In genomic region chr1:155017946-155018316, GRCh38 we compare ENCODE assay signal across 10 cellular contexts. TPM values are rescaled to one million over a fixed set of nuclear protein-coding genes. Genes with fewer than 3 reads are reported as not detected.
DNase-seq lines count a peak whose midpoint lies in the region; ATAC-seq, FAIRE-seq and TF ChIP-seq lines count a peak whose summit lies in the region.
"Had no signal": no experiment of that assay in that cellular context is flagged by ENCODE, and none has a peak within 500 bp of the region (broad histone marks: within the 10 kb centered on the region; RNA-seq: fewer than 3 reads in every experiment).

No MANE protein-coding gene starts in this region.

- no peak for FAIRE-seq in HepG2 (lab: Jason Lieb, UNC)
- FAIRE-seq: islet of Langerhans had no signal

- no peaks in the 10 kb centered on the region for H3K79me2 ChIP-seq in HepG2 (ENCODE audit: insufficient read depth, low read length)

- H2AFZ ChIP-seq in HepG2 (ENCODE audit: low read length) = no peak overlapping the region

- H3K36me3 ChIP-seq in HepG2 (replicated peaks in 1 of 2; ENCODE audit: control insufficient read depth in 1 of 2, insufficient read depth in 2 of 2, low read length in 2 of 2) (peaks cover 6 to 21% of the 10 kb centered on the region in 2 experiments; a peak in 4 of 5 replicates), urinary bladder (ENCODE audit: insufficient read depth) (no peaks in the 10 kb centered on the region)

- H3K9me3 ChIP-seq in HepG2 (ENCODE audit: low read length) = no peaks in the 10 kb centered on the region

- peaks cover 5% of the 10 kb centered on the region; the same call in 1 of the 2 replicates for H4K20me1 ChIP-seq in HepG2 (ENCODE audit: insufficient read depth, low read length)

- H3K9ac ChIP-seq in HepG2 (ENCODE audit: insufficient read depth, low read depth, low read length) = peak overlapping the region; percentile 32; the same call in 1 of the 2 replicates

- H3K4me3 Mint-ChIP-seq in activated naive CD4-positive, alpha-beta T cell treated with anti-CD3 and anti-CD28 coated beads, Interleukin-2, amount 10 ng/mL, durations not matched to agents 7 days and 5 days = peak overlapping the region; percentile 26
- H3K4me3 Mint-ChIP-seq in activated naive CD8-positive, alpha-beta T cell treated with anti-CD3 and anti-CD28 coated beads for 36 hours = peak overlapping the region; percentile 57

- H3K4me2 ChIP-seq in HepG2 (ENCODE audit: low read depth, low read length) = peak overlapping the region; percentile 79

- CTCF ChIA-PET in activated naive CD4-positive, alpha-beta T cell treated with anti-CD3 and anti-CD28 coated beads, Interleukin-2, amount 10 ng/mL, durations not matched to agents 7 days and 5 days (lab: Charles Lee) = interaction anchor here (0.5 to 6.7 kb wide), 26 partner anchors 8 to 538 kb away, joined by 3 to 48 read pairs (median 6); partner anchors contain the start of genes ADAM15, DCST1, DCST2 and EFNA4
- CTCF ChIA-PET in HepG2 (lab: Yijun Ruan, JAX; ENCODE audit: low intra/inter-chr PET ratio, low total read pairs) = interaction anchor here (1.0 to 2.8 kb wide), 13 partner anchors 14 to 111 kb away, joined by 3 to 54 read pairs (median 9); partner anchors contain the start of genes CKS1B, LENEP, PBXIP1 and PYGO2

- DNase-seq in activated naive CD4-positive, alpha-beta T cell treated with anti-CD3 and anti-CD28 coated beads, Interleukin-2, amount 10 ng/mL, durations not matched to agents 7 days and 5 days = no peak
- no peak for DNase-seq in activated naive CD4-positive, alpha-beta T cell treated with Interleukin-2 at 50 U/mL for 16 hours
- DNase-seq in activated naive CD8-positive, alpha-beta T cell treated with anti-CD3 and anti-CD28 coated beads for 36 hours = no peak
- DNase-seq in HepG2 (ENCODE audit: low spot score) (no peak), OCI-M1 (lab: John Stamatoyannopoulos, UW) (no peak)
- DNase-seq in stimulated activated CD4-positive, alpha-beta T cell treated with anti-CD3 and anti-CD28 coated beads, Interleukin-4, amount 100 ng/mL, for 1 hour = no peak

- H3K27ac ChIP-seq in HepG2 (ENCODE audit: extremely low read length, insufficient read depth, low read length) (peak overlapping the region; percentile 74), urinary bladder (ENCODE audit: low read depth) (peak overlapping the region; percentile 80)

- POLR2A ChIA-PET in HepG2 (lab: Yijun Ruan, JAX) = interaction anchor here (1.1 to 8.2 kb wide), 11 partner anchors 12 to 62 kb away, joined by 3 to 90 read pairs (median 9); partner anchors contain the start of genes ADAM15, FLAD1, PBXIP1 and PYGO2

- H3K4me1 Mint-ChIP-seq in activated naive CD4-positive, alpha-beta T cell treated with anti-CD3 and anti-CD28 coated beads, Interleukin-2, amount 10 ng/mL, durations not matched to agents 7 days and 5 days = peaks cover 65% of the 10 kb centered on the region
- H3K4me1 Mint-ChIP-seq in activated naive CD8-positive, alpha-beta T cell treated with anti-CD3 and anti-CD28 coated beads for 36 hours = peaks cover 30% of the 10 kb centered on the region

- 83% methylated on average over 6 of the region's 6 CpGs for WGBS in HepG2 (ENCODE audit: low lambda C conversion rate)
- 55% methylated on average over 6 of the region's 6 CpGs for WGBS in urinary bladder

- peaks cover 55% of the 10 kb centered on the region for H3K36me3 Mint-ChIP-seq in activated naive CD4-positive, alpha-beta T cell treated with anti-CD3 and anti-CD28 coated beads, Interleukin-2, amount 10 ng/mL, durations not matched to agents 7 days and 5 days
- peaks cover 4% of the 10 kb centered on the region for H3K36me3 Mint-ChIP-seq in activated naive CD8-positive, alpha-beta T cell treated with anti-CD3 and anti-CD28 coated beads for 36 hours

- TF ChIP-seq CTCF in HepG2 (CRISPR knock-in tag; IDR thresholded peaks at IDR 0.05) = no peak

- H3K9me3 Mint-ChIP-seq in activated naive CD4-positive, alpha-beta T cell treated with anti-CD3 and anti-CD28 coated beads, Interleukin-2, amount 10 ng/mL, durations not matched to agents 7 days and 5 days = no peaks in the 10 kb centered on the region
- no peaks in the 10 kb centered on the region for H3K9me3 Mint-ChIP-seq in activated naive CD8-positive, alpha-beta T cell treated with anti-CD3 and anti-CD28 coated beads for 36 hours

- H3K27ac Mint-ChIP-seq in activated naive CD4-positive, alpha-beta T cell treated with anti-CD3 and anti-CD28 coated beads, Interleukin-2, amount 10 ng/mL, durations not matched to agents 7 days and 5 days = no peak overlapping the region
- H3K27ac Mint-ChIP-seq in activated naive CD8-positive, alpha-beta T cell treated with anti-CD3 and anti-CD28 coated beads for 36 hours = no peak overlapping the region

- H3K27me3 ChIP-seq in HepG2 (ENCODE audit: control insufficient read depth in 1 of 2, insufficient read depth in 2 of 2, low read length in 2 of 2) = no peaks in the 10 kb centered on the region

- TF ChIP-seq POLR2A in HepG2 (IDR thresholded peaks at IDR 0.05; ENCODE audit: insufficient read depth in 1 of 2, low read depth in 2 of 2, low read length in 2 of 2) = no peak

- BruUV-seq in HepG2 (replicated peaks; lab: Mats Ljungman, UMichigan) = no TSS peak

- no peak for ATAC-seq in HepG2
- no peak for ATAC-seq in GM21526 (IDR thresholded peaks at IDR 0.05; ENCODE audit: low FRiP score, unreplicated experiment)

- H3K4me1 ChIP-seq in HepG2 (ENCODE audit: insufficient read depth, low read length) (peaks cover 43% of the 10 kb centered on the region), urinary bladder (ENCODE audit: insufficient read depth) (peaks cover 2% of the 10 kb centered on the region)

- TF ChIP-seq EP300 in HepG2 (IDR thresholded peaks at IDR 0.05; ENCODE audit: low read depth in 2 of 2, low read length in 2 of 2) (no peak), HepG2 (CRISPR knock-in tag; IDR thresholded peaks at IDR 0.05; ENCODE audit: borderline replicate concordance) (no peak)

- H3K27me3 Mint-ChIP-seq in activated naive CD4-positive, alpha-beta T cell treated with anti-CD3 and anti-CD28 coated beads, Interleukin-2, amount 10 ng/mL, durations not matched to agents 7 days and 5 days = peaks cover under 1% of the 10 kb centered on the region
- H3K27me3 Mint-ChIP-seq in activated naive CD8-positive, alpha-beta T cell treated with anti-CD3 and anti-CD28 coated beads for 36 hours = peaks cover 6% of the 10 kb centered on the region

- in situ Hi-C loops in HepG2 (cut with HindIII; ENCODE audit: extremely low pct_ligation_motif_present, low pct_unique_long_range_greater_than_20kb) = no loop called here

- peak overlapping the region in 2 of 3 experiments; percentile 48 to 61; a peak in 4 of 6 replicates for H3K4me3 ChIP-seq in HepG2 (replicated peaks in 1 of 3; ENCODE audit: insufficient read depth in 1 of 3, low read depth in 2 of 3, low read length in 3 of 3)
- no peak overlapping the region for H3K4me3 ChIP-seq in urinary bladder (ENCODE audit: low read depth, low read length)

- no peak for TF ChIP-seq RAD21 in HepG2 (CRISPR knock-in tag; IDR thresholded peaks at IDR 0.05)

- intact Hi-C loops in HepG2 (cut with micrococcal nuclease; ENCODE audit: unreplicated experiment) = loop anchor here (1.0 kb wide), 3 partner anchors 17 to 112 kb away; partner anchors contain the start of gene SHC1

RNA-seq across cellular contexts. Expression of gene ZBTB7B, which starts 15.3 kb away (rescaled TPM):
- 10 to 100 TPM; 14.1 to 14.4 TPM for total RNA-seq in activated naive CD8-positive, alpha-beta T cell treated with anti-CD3 and anti-CD28 coated beads for 36 hours
- total RNA-seq in HepG2 (2016; rRNA removed; fragmentation: Illumina TruSeq; extraction: Trizol) = 10.1 and 15.5 TPM in 2 replicates
- 2.1 and 2.9 TPM in 2 replicates for total RNA-seq in HepG2 (2016; cell fraction: cytosol; rRNA removed; fragmentation: Illumina TruSeq; extraction: Trizol; ENCODE audit: low read depth)
- 9.4 and 15.2 TPM in 2 replicates for total RNA-seq in HepG2 (2016; cell fraction: insoluble cytoplasmic fraction; rRNA removed; fragmentation: Illumina TruSeq; extraction: Trizol)
- 7.3 and 8.2 TPM in 2 replicates for total RNA-seq in HepG2 (2016; cell fraction: membrane; rRNA removed; fragmentation: Illumina TruSeq; extraction: Trizol)
- 12.6 TPM in 2 replicates for total RNA-seq in HepG2 (2016; cell fraction: nucleus; rRNA removed; fragmentation: Illumina TruSeq; extraction: Trizol)
- 17.5 and 22.3 TPM in 2 replicates for polyA plus RNA-seq in HepG2 (2011; rRNA removed)
- 15.0 and 19.2 TPM in 2 replicates for polyA plus RNA-seq in HepG2 (2011; cell fraction: cytosol; rRNA removed)
- polyA plus RNA-seq in HepG2 (2011; cell fraction: nucleus; rRNA removed) = 45.5 and 50.7 TPM in 2 replicates
- polyA plus RNA-seq in HepG2 (2012) = 9.8 and 10.8 TPM in 2 replicates
- polyA plus RNA-seq in HepG2 (2016; cell fraction: cytosol; fragmentation: Illumina TruSeq; extraction: Trizol; ENCODE audit: low read depth) = 1.1 and 1.7 TPM in 2 replicates
- 10.5 and 12.2 TPM in 2 replicates for polyA plus RNA-seq in HepG2 (2016; cell fraction: insoluble cytoplasmic fraction; fragmentation: Illumina TruSeq; extraction: Trizol; ENCODE audit: low read depth)
- 4.4 and 5.4 TPM in 2 replicates for polyA plus RNA-seq in HepG2 (2016; cell fraction: membrane; fragmentation: Illumina TruSeq; extraction: Trizol; ENCODE audit: low read depth)
- 31.6 and 39.9 TPM in 2 replicates for polyA plus RNA-seq in HepG2 (2016; cell fraction: nucleus; fragmentation: Illumina TruSeq; extraction: Trizol; ENCODE audit: insufficient read depth, low read depth)
- 32.5 and 45.9 TPM in 2 replicates for polyA minus RNA-seq in HepG2 (2011; rRNA and poly(A)+ RNA removed; ENCODE audit: low replicate concordance)
- polyA minus RNA-seq in HepG2 (2011; cell fraction: cytosol; rRNA and poly(A)+ RNA removed) = 9.9 and 13.2 TPM in 2 replicates
- 10.3 and 13.3 TPM in 2 replicates for polyA minus RNA-seq in HepG2 (2011; cell fraction: nucleus; rRNA and poly(A)+ RNA removed)
- total RNA-seq in urinary bladder = 14.7 TPM
- polyA plus RNA-seq in urinary bladder = 52.0 TPM

RNA-seq across cellular contexts. Expression of gene DCST2, which starts 15.7 kb away (rescaled TPM):
- total RNA-seq in activated naive CD8-positive, alpha-beta T cell treated with anti-CD3 and anti-CD28 coated beads for 36 hours = under 1 TPM; 0.20 to 0.31 TPM
- not detected in 2 replicates for total RNA-seq in HepG2 (2016; rRNA removed; fragmentation: Illumina TruSeq; extraction: Trizol)
- total RNA-seq in HepG2 (2016; cell fraction: cytosol; rRNA removed; fragmentation: Illumina TruSeq; extraction: Trizol; ENCODE audit: low read depth) = not detected in 2 replicates
- total RNA-seq in HepG2 (2016; cell fraction: insoluble cytoplasmic fraction; rRNA removed; fragmentation: Illumina TruSeq; extraction: Trizol) = not detected in 2 replicates
- total RNA-seq in HepG2 (2016; cell fraction: membrane; rRNA removed; fragmentation: Illumina TruSeq; extraction: Trizol) = not detected in 2 replicates
- total RNA-seq in HepG2 (2016; cell fraction: nucleus; rRNA removed; fragmentation: Illumina TruSeq; extraction: Trizol) = not detected in 2 replicates
- polyA plus RNA-seq in HepG2 (2011; rRNA removed) = 0.74 and 0.80 TPM in 2 replicates
- polyA plus RNA-seq in HepG2 (2011; cell fraction: cytosol; rRNA removed) = 0.17 and 0.19 TPM in 2 replicates
- 7.8 and 11.4 TPM in 2 replicates for polyA plus RNA-seq in HepG2 (2011; cell fraction: nucleus; rRNA removed)
- 0.35 and 1.6 TPM in 2 replicates for polyA plus RNA-seq in HepG2 (2012)
- 0.29 TPM in 1 of 2 replicates, not detected in the other for polyA plus RNA-seq in HepG2 (2016; cell fraction: cytosol; fragmentation: Illumina TruSeq; extraction: Trizol; ENCODE audit: low read depth)
- polyA plus RNA-seq in HepG2 (2016; cell fraction: insoluble cytoplasmic fraction; fragmentation: Illumina TruSeq; extraction: Trizol; ENCODE audit: low read depth) = not detected in 2 replicates
- not detected in 2 replicates for polyA plus RNA-seq in HepG2 (2016; cell fraction: membrane; fragmentation: Illumina TruSeq; extraction: Trizol; ENCODE audit: low read depth)
- 0.29 TPM in 1 of 2 replicates, not detected in the other for polyA plus RNA-seq in HepG2 (2016; cell fraction: nucleus; fragmentation: Illumina TruSeq; extraction: Trizol; ENCODE audit: insufficient read depth, low read depth)
- 0.08 and 2.6 TPM in 2 replicates for polyA minus RNA-seq in HepG2 (2011; rRNA and poly(A)+ RNA removed; ENCODE audit: low replicate concordance)
- polyA minus RNA-seq in HepG2 (2011; cell fraction: cytosol; rRNA and poly(A)+ RNA removed) = not detected in 2 replicates
- polyA minus RNA-seq in HepG2 (2011; cell fraction: nucleus; rRNA and poly(A)+ RNA removed) = 0.37 TPM in 1 of 2 replicates, not detected in the other
- total RNA-seq in urinary bladder = 0.53 TPM
- polyA plus RNA-seq in urinary bladder = 1.2 TPM

RNA-seq across cellular contexts. Expression of gene DCST1, which starts 15.7 kb away (rescaled TPM):
- total RNA-seq in activated naive CD8-positive, alpha-beta T cell treated with anti-CD3 and anti-CD28 coated beads for 36 hours = not detected
- not detected in 2 replicates for total RNA-seq in HepG2 (2016; rRNA removed; fragmentation: Illumina TruSeq; extraction: Trizol)
- total RNA-seq in HepG2 (2016; cell fraction: cytosol; rRNA removed; fragmentation: Illumina TruSeq; extraction: Trizol; ENCODE audit: low read depth) = not detected in 2 replicates
- not detected in 2 replicates for total RNA-seq in HepG2 (2016; cell fraction: insoluble cytoplasmic fraction; rRNA removed; fragmentation: Illumina TruSeq; extraction: Trizol)
- total RNA-seq in HepG2 (2016; cell fraction: membrane; rRNA removed; fragmentation: Illumina TruSeq; extraction: Trizol) = not detected in 2 replicates
- not detected in 2 replicates for total RNA-seq in HepG2 (2016; cell fraction: nucleus; rRNA removed; fragmentation: Illumina TruSeq; extraction: Trizol)
- 0.04 TPM in 1 of 2 replicates, not detected in the other for polyA plus RNA-seq in HepG2 (2011; rRNA removed)
- polyA plus RNA-seq in HepG2 (2011; cell fraction: cytosol; rRNA removed) = not detected in 2 replicates
- polyA plus RNA-seq in HepG2 (2011; cell fraction: nucleus; rRNA removed) = 0.19 and 0.24 TPM in 2 replicates
- not detected in 2 replicates for polyA plus RNA-seq in HepG2 (2012)
- not detected in 2 replicates for polyA plus RNA-seq in HepG2 (2016; cell fraction: cytosol; fragmentation: Illumina TruSeq; extraction: Trizol; ENCODE audit: low read depth)
- not detected in 2 replicates for polyA plus RNA-seq in HepG2 (2016; cell fraction: insoluble cytoplasmic fraction; fragmentation: Illumina TruSeq; extraction: Trizol; ENCODE audit: low read depth)
- polyA plus RNA-seq in HepG2 (2016; cell fraction: membrane; fragmentation: Illumina TruSeq; extraction: Trizol; ENCODE audit: low read depth) = not detected in 2 replicates
- polyA plus RNA-seq in HepG2 (2016; cell fraction: nucleus; fragmentation: Illumina TruSeq; extraction: Trizol; ENCODE audit: insufficient read depth, low read depth) = not detected in 2 replicates
- not detected in 2 replicates for polyA minus RNA-seq in HepG2 (2011; rRNA and poly(A)+ RNA removed; ENCODE audit: low replicate concordance)
- polyA minus RNA-seq in HepG2 (2011; cell fraction: cytosol; rRNA and poly(A)+ RNA removed) = not detected in 2 replicates
- not detected in 2 replicates for polyA minus RNA-seq in HepG2 (2011; cell fraction: nucleus; rRNA and poly(A)+ RNA removed)
- not detected for total RNA-seq in urinary bladder
- not detected for polyA plus RNA-seq in urinary bladder
- total RNA-seq: NCI-H460 had no signal

RNA-seq across cellular contexts. Expression of gene LENEP, which starts 24.5 kb away (rescaled TPM):
- total RNA-seq in activated naive CD8-positive, alpha-beta T cell treated with anti-CD3 and anti-CD28 coated beads for 36 hours = under 1 TPM in 1 of 2 experiments, not detected in 1; 0.66 TPM
- total RNA-seq in HepG2 (2016; rRNA removed; fragmentation: Illumina TruSeq; extraction: Trizol) (0.29 TPM in 1 of 2 replicates, not detected in the other), urinary bladder (not detected)
- total RNA-seq in HepG2 (2016; cell fraction: cytosol; rRNA removed; fragmentation: Illumina TruSeq; extraction: Trizol; ENCODE audit: low read depth) = not detected in 2 replicates
- 0.32 TPM in 1 of 2 replicates, not detected in the other for total RNA-seq in HepG2 (2016; cell fraction: insoluble cytoplasmic fraction; rRNA removed; fragmentation: Illumina TruSeq; extraction: Trizol)
- total RNA-seq in HepG2 (2016; cell fraction: membrane; rRNA removed; fragmentation: Illumina TruSeq; extraction: Trizol) = not detected in 2 replicates
- total RNA-seq in HepG2 (2016; cell fraction: nucleus; rRNA removed; fragmentation: Illumina TruSeq; extraction: Trizol) = 1.1 and 1.3 TPM in 2 replicates
- polyA plus RNA-seq in HepG2 (2011; rRNA removed) (not detected in 2 replicates), urinary bladder (not detected)
- not detected in 2 replicates for polyA plus RNA-seq in HepG2 (2011; cell fraction: cytosol; rRNA removed)
- polyA plus RNA-seq in HepG2 (2011; cell fraction: nucleus; rRNA removed) = 0.29 and 0.40 TPM in 2 replicates
- not detected in 2 replicates for polyA plus RNA-seq in HepG2 (2012)
- polyA plus RNA-seq in HepG2 (2016; cell fraction: cytosol; fragmentation: Illumina TruSeq; extraction: Trizol; ENCODE audit: low read depth) = not detected in 2 replicates
- not detected in 2 replicates for polyA plus RNA-seq in HepG2 (2016; cell fraction: insoluble cytoplasmic fraction; fragmentation: Illumina TruSeq; extraction: Trizol; ENCODE audit: low read depth)
- not detected in 2 replicates for polyA plus RNA-seq in HepG2 (2016; cell fraction: membrane; fragmentation: Illumina TruSeq; extraction: Trizol; ENCODE audit: low read depth)
- not detected in 2 replicates for polyA plus RNA-seq in HepG2 (2016; cell fraction: nucleus; fragmentation: Illumina TruSeq; extraction: Trizol; ENCODE audit: insufficient read depth, low read depth)
- polyA minus RNA-seq in HepG2 (2011; rRNA and poly(A)+ RNA removed; ENCODE audit: low replicate concordance) = 1.3 and 7.6 TPM in 2 replicates
- polyA minus RNA-seq in HepG2 (2011; cell fraction: cytosol; rRNA and poly(A)+ RNA removed) = not detected in 2 replicates
- polyA minus RNA-seq in HepG2 (2011; cell fraction: nucleus; rRNA and poly(A)+ RNA removed) = 1.6 TPM in 1 of 2 replicates, not detected in the other

RNA-seq across cellular contexts. Expression of gene ADAM15, which starts 33.2 kb away (rescaled TPM):
- total RNA-seq in activated naive CD8-positive, alpha-beta T cell treated with anti-CD3 and anti-CD28 coated beads for 36 hours = 10 to 100 TPM; 31.6 to 32.5 TPM
- 12.3 and 25.6 TPM in 2 replicates for total RNA-seq in HepG2 (2016; rRNA removed; fragmentation: Illumina TruSeq; extraction: Trizol)
- 9.4 and 10.0 TPM in 2 replicates for total RNA-seq in HepG2 (2016; cell fraction: cytosol; rRNA removed; fragmentation: Illumina TruSeq; extraction: Trizol; ENCODE audit: low read depth)
- total RNA-seq in HepG2 (2016; cell fraction: insoluble cytoplasmic fraction; rRNA removed; fragmentation: Illumina TruSeq; extraction: Trizol) = 11.8 and 25.5 TPM in 2 replicates
- 12.6 and 15.4 TPM in 2 replicates for total RNA-seq in HepG2 (2016; cell fraction: membrane; rRNA removed; fragmentation: Illumina TruSeq; extraction: Trizol)
- total RNA-seq in HepG2 (2016; cell fraction: nucleus; rRNA removed; fragmentation: Illumina TruSeq; extraction: Trizol) = 22.9 and 27.4 TPM in 2 replicates
- polyA plus RNA-seq in HepG2 (2011; rRNA removed) = 17.9 and 24.0 TPM in 2 replicates
- polyA plus RNA-seq in HepG2 (2011; cell fraction: cytosol; rRNA removed) = 12.5 and 21.6 TPM in 2 replicates
- 100 and 115 TPM in 2 replicates for polyA plus RNA-seq in HepG2 (2011; cell fraction: nucleus; rRNA removed)
- 14.8 and 20.2 TPM in 2 replicates for polyA plus RNA-seq in HepG2 (2012)
- polyA plus RNA-seq in HepG2 (2016; cell fraction: cytosol; fragmentation: Illumina TruSeq; extraction: Trizol; ENCODE audit: low read depth) = 8.0 and 8.2 TPM in 2 replicates
- 10.2 and 14.0 TPM in 2 replicates for polyA plus RNA-seq in HepG2 (2016; cell fraction: insoluble cytoplasmic fraction; fragmentation: Illumina TruSeq; extraction: Trizol; ENCODE audit: low read depth)
- 11.2 and 16.1 TPM in 2 replicates for polyA plus RNA-seq in HepG2 (2016; cell fraction: membrane; fragmentation: Illumina TruSeq; extraction: Trizol; ENCODE audit: low read depth)
- polyA plus RNA-seq in HepG2 (2016; cell fraction: nucleus; fragmentation: Illumina TruSeq; extraction: Trizol; ENCODE audit: insufficient read depth, low read depth) = 65.2 and 66.0 TPM in 2 replicates
- 69.0 and 416 TPM in 2 replicates for polyA minus RNA-seq in HepG2 (2011; rRNA and poly(A)+ RNA removed; ENCODE audit: low replicate concordance)
- 13.6 and 23.7 TPM in 2 replicates for polyA minus RNA-seq in HepG2 (2011; cell fraction: cytosol; rRNA and poly(A)+ RNA removed)
- 19.4 and 22.5 TPM in 2 replicates for polyA minus RNA-seq in HepG2 (2011; cell fraction: nucleus; rRNA and poly(A)+ RNA removed)
- total RNA-seq in urinary bladder = 38.3 TPM
- polyA plus RNA-seq in urinary bladder = 118 TPM
